22 cellular contexts compared by ENCODE assay signal in genomic region chr2:100066856-100067255, GRCh38.
"Had no signal": no experiment of that assay in that cellular context is flagged by ENCODE, and none has a peak within 500 bp of the region (broad histone marks: within the 10 kb centered on the region; RNA-seq: fewer than 3 reads in every experiment).

No MANE protein-coding gene starts in this region.

- H3K27ac Mint-ChIP-seq: mesothelial cell of epicardium; stimulated activated naive CD8-positive, alpha-beta T cell treated with anti-CD3 and anti-CD28 coated beads, Interleukin-15, amount 100 ng/mL, for 72 hours had no signal

- H3K36me3 ChIP-seq: pancreas had no signal

- H3K27me3 ChIP-seq: dorsolateral prefrontal cortex, pancreas, spleen had no signal

- H3K27ac ChIP-seq: psoas muscle had no signal

- H3K9me3 ChIP-seq: pancreas, psoas muscle had no signal

- H3K27me3 Mint-ChIP-seq: stimulated activated naive B cell treated with anti-CD40 and anti-IgM and Interleukin-4, amounts not matched to agents 10 μg/mL and 1 μg/mL and 100 μg/mL, for 72 hours had no signal

- DNase-seq: cortex of kidney; dorsolateral prefrontal cortex; effector CD8-positive, alpha-beta T cell; foreskin melanocyte; head of caudate nucleus; hippocampal formation; kidney glomerular epithelial cell; mammary epithelial cell; occipital lobe; pancreas; psoas muscle; retina; spleen; stimulated activated CD4-positive, alpha-beta T cell treated with anti-CD3 and anti-CD28 coated beads, Interleukin-15, amount 100 ng/mL, for 24 hours; stimulated activated CD4-positive, alpha-beta T cell treated with anti-CD3 and anti-CD28 coated beads, Interleukin-1b, Interleukin-23, amount 100 ng/mL, for 48 hours; stimulated activated CD4-positive, alpha-beta T cell treated with anti-CD3 and anti-CD28 coated beads, Interleukin-4, amount 100 ng/mL, for 24 hours; stimulated activated naive B cell treated with anti-CD40 and anti-IgM and Interleukin-4, amounts not matched to agents 10 μg/mL and 1 μg/mL and 100 μg/mL, for 72 hours; stimulated activated naive CD8-positive, alpha-beta T cell treated with anti-CD3 and anti-CD28 coated beads, Interleukin-15, amount 100 ng/mL, for 72 hours; substantia nigra had no signal

- ATAC-seq: psoas muscle; sciatic nerve; stimulated activated naive B cell treated with anti-CD40 and anti-IgM and Interleukin-4, amounts not matched to agents 10 μg/mL and 1 μg/mL and 100 μg/mL, for 72 hours; stimulated activated naive CD8-positive, alpha-beta T cell treated with anti-CD3 and anti-CD28 coated beads, Interleukin-15, amount 100 ng/mL, for 72 hours had no signal

- H3K4me3 ChIP-seq: dorsolateral prefrontal cortex, pancreas, psoas muscle, spleen had no signal

- H3K4me3 Mint-ChIP-seq: mesothelial cell of epicardium; nephron; stimulated activated naive B cell treated with anti-CD40 and anti-IgM and Interleukin-4, amounts not matched to agents 10 μg/mL and 1 μg/mL and 100 μg/mL, for 72 hours; stimulated activated naive CD8-positive, alpha-beta T cell treated with anti-CD3 and anti-CD28 coated beads, Interleukin-15, amount 100 ng/mL, for 72 hours had no signal

- H3K4me1 ChIP-seq: psoas muscle had no signal
